In the genomic region with DNA sequence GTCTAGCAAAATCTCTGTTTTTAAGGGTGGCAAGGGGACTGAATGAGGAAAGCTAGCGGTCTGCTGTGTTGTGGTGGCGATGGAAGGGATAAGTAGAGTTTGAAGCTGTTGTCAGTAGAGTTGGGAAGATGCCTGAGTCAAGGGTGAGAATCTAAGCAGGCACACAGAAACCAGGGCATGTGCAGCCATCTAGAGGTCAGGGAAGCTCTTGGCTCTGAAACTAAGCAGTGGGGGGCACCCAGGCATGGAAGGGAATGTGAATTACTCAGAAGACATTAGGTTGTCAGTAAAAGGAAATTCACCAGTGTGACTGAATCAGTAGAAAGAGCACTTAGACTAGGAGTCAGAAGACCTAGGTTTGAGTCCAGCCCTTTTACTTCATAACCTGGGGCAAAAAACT, we compare ENCODE assay signal across 19 cellular contexts.
"Had no signal": no experiment of that assay in that cellular context is flagged by ENCODE, and none has a peak within 500 bp of the region (broad histone marks: within the 10 kb centered on the region; RNA-seq: fewer than 3 reads in every experiment).

No MANE protein-coding gene starts in this region.

- H3K4me3 Mint-ChIP-seq: activated naive CD8-positive, alpha-beta T cell treated with anti-CD3 and anti-CD28 coated beads, Interleukin-2, amount 10 ng/mL, durations not matched to agents 7 days and 5 days; activated T-helper 1 cell treated with anti-CD3 and anti-CD28 coated beads, Interleukin-12 subunit alpha, Interleukin-12 subunit beta, Interleukin-2, Interleukin-4 antibody, amounts not matched to agents 30 ng/mL and 10 ng/mL and 1 ng/mL, durations not matched to agents 14 hours and 24 hours and 36 hours; memory B cell; T-helper 1 cell treated with Interleukin-12 subunit alpha and Interleukin-12 subunit beta and Interleukin-4 antibody, amounts not matched to agents 30 μg/mL and 1 μg/mL, for 36 hours had no signal

- H3K27me3 Mint-ChIP-seq: activated naive CD8-positive, alpha-beta T cell treated with anti-CD3 and anti-CD28 coated beads, Interleukin-2, amount 10 ng/mL, durations not matched to agents 7 days and 5 days; memory B cell; naive B cell had no signal

- H3K27ac Mint-ChIP-seq: activated naive CD8-positive, alpha-beta T cell treated with anti-CD3 and anti-CD28 coated beads, Interleukin-2, amount 10 ng/mL, durations not matched to agents 7 days and 5 days; activated T-helper 1 cell treated with anti-CD3 and anti-CD28 coated beads, Interleukin-12 subunit alpha, Interleukin-12 subunit beta, Interleukin-2, Interleukin-4 antibody, amounts not matched to agents 30 ng/mL and 10 ng/mL and 1 ng/mL, durations not matched to agents 14 hours and 24 hours and 36 hours; memory B cell; T-helper 1 cell treated with Interleukin-12 subunit alpha and Interleukin-12 subunit beta and Interleukin-4 antibody, amounts not matched to agents 30 μg/mL and 1 μg/mL, for 36 hours had no signal

- ATAC-seq: body of pancreas, gastrocnemius medialis, heart left ventricle, mucosa of descending colon, pancreas, sciatic nerve had no signal

- H3K9me3 Mint-ChIP-seq: activated naive CD8-positive, alpha-beta T cell treated with anti-CD3 and anti-CD28 coated beads, Interleukin-2, amount 10 ng/mL, durations not matched to agents 7 days and 5 days; activated T-helper 1 cell treated with anti-CD3 and anti-CD28 coated beads, Interleukin-12 subunit alpha, Interleukin-12 subunit beta, Interleukin-2, Interleukin-4 antibody, amounts not matched to agents 30 ng/mL and 10 ng/mL and 1 ng/mL, durations not matched to agents 14 hours and 24 hours and 36 hours; memory B cell; T-helper 1 cell treated with Interleukin-12 subunit alpha and Interleukin-12 subunit beta and Interleukin-4 antibody, amounts not matched to agents 30 μg/mL and 1 μg/mL, for 36 hours had no signal

- H3K36me3 Mint-ChIP-seq: naive B cell had no signal

- H3K27me3 ChIP-seq: body of pancreas, dorsolateral prefrontal cortex, gastrocnemius medialis, heart left ventricle, pancreas, thyroid gland had no signal

- H3K9me3 ChIP-seq: body of pancreas, gastrocnemius medialis, heart left ventricle, mucosa of descending colon, pancreas, thyroid gland had no signal

- H3K4me3 ChIP-seq: body of pancreas, dorsolateral prefrontal cortex, gastrocnemius medialis, heart left ventricle, mucosa of descending colon, pancreas, thyroid gland had no signal

- H3K27ac ChIP-seq: body of pancreas, gastrocnemius medialis, heart left ventricle, pancreas, thyroid gland, WERI-Rb-1 had no signal

- DNase-seq: activated CD4-positive, alpha-beta T cell treated with anti-CD3 and anti-CD28 coated beads, Interleukin-2, amount 50 U/mL, for 4 hours; activated naive CD4-positive, alpha-beta T cell; activated naive CD8-positive, alpha-beta T cell treated with anti-CD3 and anti-CD28 coated beads, Interleukin-2, amount 10 ng/mL, durations not matched to agents 7 days and 5 days; activated T-cell treated with anti-CD3 and anti-CD28 coated beads for 4 hours; body of pancreas; caudate nucleus; dorsolateral prefrontal cortex; gastrocnemius medialis; heart left ventricle; mucosa of descending colon; naive B cell; pancreas; stimulated activated naive CD4-positive, alpha-beta T cell treated with Interleukin-2 at 50 U/mL for 16 hours; WERI-Rb-1 had no signal

- H3K36me3 ChIP-seq: gastrocnemius medialis, heart left ventricle, pancreas, thyroid gland, WERI-Rb-1 had no signal
